24 cellular contexts compared by ENCODE assay signal in genomic region chr17:16075949-16076348, GRCh38.
"Had no signal": no experiment of that assay in that cellular context is flagged by ENCODE, and none has a peak within 500 bp of the region (broad histone marks: within the 10 kb centered on the region; RNA-seq: fewer than 3 reads in every experiment).

No MANE protein-coding gene starts in this region.

- H3K27ac ChIP-seq: adrenal gland, breast epithelium, VCaP had no signal

- H3K4me1 Mint-ChIP-seq: activated CD4-positive, alpha-beta memory T cell treated with anti-CD3 and anti-CD28 coated beads, Interleukin-2, amount 10 ng/mL, durations not matched to agents 7 days and 5 days; activated CD4-positive, alpha-beta T cell treated with anti-CD3 and anti-CD28 coated beads for 36 hours; activated naive CD8-positive, alpha-beta T cell treated with anti-CD3 and anti-CD28 coated beads, Interleukin-2, amount 10 ng/mL, durations not matched to agents 7 days and 5 days had no signal

- H3K4me1 ChIP-seq: adrenal gland, breast epithelium had no signal

- H3K27ac Mint-ChIP-seq: activated CD4-positive, alpha-beta memory T cell treated with anti-CD3 and anti-CD28 coated beads, Interleukin-2, amount 10 ng/mL, durations not matched to agents 7 days and 5 days; activated naive CD8-positive, alpha-beta T cell treated with anti-CD3 and anti-CD28 coated beads, Interleukin-2, amount 10 ng/mL, durations not matched to agents 7 days and 5 days; activated T-cell treated with anti-CD3 and anti-CD28 coated beads, Interleukin-2, amount 50 U/mL, for 72 hours had no signal

- H3K27me3 ChIP-seq: adrenal gland, breast epithelium had no signal

- H3K27me3 Mint-ChIP-seq: activated CD4-positive, alpha-beta memory T cell treated with anti-CD3 and anti-CD28 coated beads, Interleukin-2, amount 10 ng/mL, durations not matched to agents 7 days and 5 days; activated CD4-positive, alpha-beta T cell treated with anti-CD3 and anti-CD28 coated beads for 36 hours; activated naive CD8-positive, alpha-beta T cell treated with anti-CD3 and anti-CD28 coated beads, Interleukin-2, amount 10 ng/mL, durations not matched to agents 7 days and 5 days had no signal

- FAIRE-seq: TTC549 had no signal

- H3K9me3 ChIP-seq: adrenal gland, breast epithelium had no signal

- ATAC-seq: activated CD4-positive, alpha-beta T cell treated with anti-CD3 and anti-CD28 coated beads for 36 hours; activated T-cell treated with anti-CD3 and anti-CD28 coated beads, Interleukin-2, amount 50 U/mL, for 72 hours had no signal

- H3K9me3 Mint-ChIP-seq: activated CD4-positive, alpha-beta memory T cell treated with anti-CD3 and anti-CD28 coated beads, Interleukin-2, amount 10 ng/mL, durations not matched to agents 7 days and 5 days; activated naive CD8-positive, alpha-beta T cell treated with anti-CD3 and anti-CD28 coated beads, Interleukin-2, amount 10 ng/mL, durations not matched to agents 7 days and 5 days; activated T-cell treated with anti-CD3 and anti-CD28 coated beads, Interleukin-2, amount 50 U/mL, for 72 hours had no signal

- DNase-seq: activated CD4-positive, alpha-beta memory T cell treated with anti-CD3 and anti-CD28 coated beads, Interleukin-2, amount 10 ng/mL, durations not matched to agents 7 days and 5 days; activated CD4-positive, alpha-beta T cell treated with anti-CD3 and anti-CD28 coated beads for 36 hours; activated CD4-positive, alpha-beta T cell treated with anti-CD3 and anti-CD28 coated beads, Interleukin-2, amount 50 U/mL, for 1 hour; activated CD8-positive, alpha-beta memory T cell treated with anti-CD3 and anti-CD28 coated beads, Interleukin-2, amount 50 U/mL, for 4 hours; activated naive CD4-positive, alpha-beta T cell treated with anti-CD3 and anti-CD28 coated beads, Interleukin-2, amount 50 U/mL, for 16 hours; activated naive CD8-positive, alpha-beta T cell treated with anti-CD3 and anti-CD28 coated beads, Interleukin-2, amount 10 ng/mL, durations not matched to agents 7 days and 5 days; activated T-cell treated with anti-CD3 and anti-CD28 coated beads, Interleukin-2, amount 50 U/mL, for 72 hours; adrenal gland; aorta; caudate nucleus; NCI-H1092 treated with DMSO at 0.1 percent for 48 hours; NCI-H1417 treated with DMSO at 0.1 percent for 48 hours; NCI-H1694; NCI-H2029 treated with DMSO at 0.1 percent for 48 hours; NCI-H345; NCI-H510A; NCI-H526 treated with DMSO at 0.1 percent for 48 hours; NCI-H82; SIG-M5; T-helper 2 cell; T1000 had no signal

- H3K4me3 Mint-ChIP-seq: activated CD4-positive, alpha-beta memory T cell treated with anti-CD3 and anti-CD28 coated beads, Interleukin-2, amount 10 ng/mL, durations not matched to agents 7 days and 5 days; activated CD4-positive, alpha-beta T cell treated with anti-CD3 and anti-CD28 coated beads for 36 hours; activated naive CD8-positive, alpha-beta T cell treated with anti-CD3 and anti-CD28 coated beads, Interleukin-2, amount 10 ng/mL, durations not matched to agents 7 days and 5 days; activated T-cell treated with anti-CD3 and anti-CD28 coated beads, Interleukin-2, amount 50 U/mL, for 72 hours had no signal

- H3K4me3 ChIP-seq: adrenal gland, breast epithelium had no signal

- H3K36me3 ChIP-seq: breast epithelium had no signal
